12 cellular contexts compared by ENCODE assay signal in genomic region chr16:56632848-56633365, GRCh38. TPM values are rescaled to one million over a fixed set of nuclear protein-coding genes. Genes with fewer than 3 reads are reported as not detected.
DNase-seq lines count a peak whose midpoint lies in the region; ATAC-seq lines count a peak whose summit lies in the region.
"Had no signal": no experiment of that assay in that cellular context is flagged by ENCODE, and none has a peak within 500 bp of the region (broad histone marks: within the 10 kb centered on the region; RNA-seq: fewer than 3 reads in every experiment).

No MANE protein-coding gene starts in this region.

- H4K8ac ChIP-seq in trophoblast cell (ENCODE audit: low read depth, low read length): no peak overlapping the region

- H2BK5ac ChIP-seq in trophoblast cell (ENCODE audit: low read depth, low read length, poor library complexity): no peak overlapping the region

- no peaks in the 10 kb centered on the region for H3K79me1 ChIP-seq in trophoblast cell (ENCODE audit: low read length)

- no peak overlapping the region for H2BK12ac ChIP-seq in trophoblast cell (ENCODE audit: low read length)

- H3K4ac ChIP-seq in trophoblast cell (ENCODE audit: low read depth, low read length): no peak overlapping the region

- peak overlapping the region in 3 of 4 donors; percentile 46 to 66 (median 53) for H3K4me3 Mint-ChIP-seq in CD4-positive, CD25-positive, alpha-beta regulatory T cell
- H3K4me3 Mint-ChIP-seq in activated T-helper 17 cell treated with anti-CD3 and anti-CD28 coated beads, Interleukin-2, amount 50 U/mL, for 72 hours: peak overlapping the region; percentile 43

- H3K36me3 Mint-ChIP-seq in CD4-positive, CD25-positive, alpha-beta regulatory T cell: no peaks in the 10 kb centered on the region
- H3K36me3 Mint-ChIP-seq in activated T-helper 17 cell treated with anti-CD3 and anti-CD28 coated beads, Interleukin-2, amount 50 U/mL, for 72 hours (ENCODE audit: low read depth): no peaks in the 10 kb centered on the region

- DNase-seq in CD4-positive, CD25-positive, alpha-beta regulatory T cell: no peak
- DNase-seq in right cardiac atrium: peak in 1 of 3 donors; percentile 18
- DNase-seq in trophoblast cell: no peak
- DNase-seq in NCI-H2171 (lab: John Stamatoyannopoulos, UW): no peak
- DNase-seq: activated effector memory CD4-positive, alpha-beta T cell treated with anti-CD3 and anti-CD28 coated beads, Interleukin-2, amount 50 U/mL, for 16 hours; Karpas-422 had no signal

- H4K91ac ChIP-seq in trophoblast cell (ENCODE audit: low read depth, low read length): no peak overlapping the region

- H3K27ac ChIP-seq in CD4-positive, CD25-positive, alpha-beta regulatory T cell (ENCODE audit: insufficient read depth, low read length, poor library complexity, severe bottlenecking): no peak overlapping the region
- H3K27ac ChIP-seq in right cardiac atrium (ENCODE audit: low read length) (peak overlapping the region; percentile 30), trophoblast cell (ENCODE audit: low read depth, low read length) (no peak overlapping the region)

- H3K9me3 Mint-ChIP-seq in CD4-positive, CD25-positive, alpha-beta regulatory T cell: peaks cover 0 to 1% (median 0%) of the 10 kb centered on the region in 7 donors
- no peaks in the 10 kb centered on the region for H3K9me3 Mint-ChIP-seq in activated T-helper 17 cell treated with anti-CD3 and anti-CD28 coated beads, Interleukin-2, amount 50 U/mL, for 72 hours

- no peak overlapping the region for H2AK5ac ChIP-seq in trophoblast cell (ENCODE audit: low read length)

- intact Hi-C loops in right cardiac atrium (cut with DNase I): no loop called here

- H2AFZ ChIP-seq in trophoblast cell (ENCODE audit: insufficient read depth, low read length, poor library complexity): no peak overlapping the region

- no peaks in the 10 kb centered on the region for H3K36me3 ChIP-seq in CD4-positive, CD25-positive, alpha-beta regulatory T cell (ENCODE audit: control insufficient read depth, insufficient read depth, low read length)
- no peaks in the 10 kb centered on the region for H3K36me3 ChIP-seq in trophoblast cell (ENCODE audit: control insufficient read depth in 1 of 2, insufficient read depth in 2 of 2, low read length in 2 of 2)

- no peak overlapping the region for H3K27ac Mint-ChIP-seq in CD4-positive, CD25-positive, alpha-beta regulatory T cell
- no peak overlapping the region for H3K27ac Mint-ChIP-seq in activated T-helper 17 cell treated with anti-CD3 and anti-CD28 coated beads, Interleukin-2, amount 50 U/mL, for 72 hours

- H4K12ac ChIP-seq in trophoblast cell (ENCODE audit: low read depth, low read length): no peak overlapping the region

- H3K9me3 ChIP-seq in CD4-positive, CD25-positive, alpha-beta regulatory T cell (ENCODE audit: control insufficient read depth in 2 of 2, low read length in 2 of 2): no peaks in the 10 kb centered on the region
- H3K9me3 ChIP-seq in right cardiac atrium (ENCODE audit: control insufficient read depth, low read length): no peaks in the 10 kb centered on the region
- H3K9me3 ChIP-seq in trophoblast cell (ENCODE audit: insufficient read depth, low read depth, low read length): peaks cover 8% of the 10 kb centered on the region

- peak overlapping the region; percentile 58 for H3K4me2 ChIP-seq in trophoblast cell (ENCODE audit: low read length)

- ATAC-seq in CD4-positive, CD25-positive, alpha-beta regulatory T cell (ENCODE audit: low read depth in 2 of 2): no peak
- no peak for ATAC-seq in activated T-helper 17 cell treated with anti-CD3 and anti-CD28 coated beads, Interleukin-2, amount 50 U/mL, for 72 hours (replicated peaks)
- ATAC-seq in right cardiac atrium (peak; percentile 1 to 3), GM21723 (IDR thresholded peaks at IDR 0.05; ENCODE audit: unreplicated experiment) (no peak), GM21360 (IDR thresholded peaks at IDR 0.05; ENCODE audit: unreplicated experiment) (no peak), GM21515 (IDR thresholded peaks at IDR 0.05; ENCODE audit: unreplicated experiment) (no peak)

- H2BK120ac ChIP-seq in trophoblast cell (ENCODE audit: insufficient read depth, low read length, poor library complexity): no peak overlapping the region

- no peak overlapping the region for H3K14ac ChIP-seq in trophoblast cell (ENCODE audit: low read length)

- no peak overlapping the region for H3K23ac ChIP-seq in trophoblast cell (ENCODE audit: low read length)

- no peak overlapping the region for H3K9ac ChIP-seq in trophoblast cell (ENCODE audit: low read length)

- peaks cover 75% of the 10 kb centered on the region for H3K27me3 Mint-ChIP-seq in CD4-positive, CD25-positive, alpha-beta regulatory T cell
- H3K27me3 Mint-ChIP-seq in activated T-helper 17 cell treated with anti-CD3 and anti-CD28 coated beads, Interleukin-2, amount 50 U/mL, for 72 hours: peaks cover 59% of the 10 kb centered on the region

- no peak overlapping the region for H3K18ac ChIP-seq in trophoblast cell (ENCODE audit: low read length)

- H3K27me3 ChIP-seq in CD4-positive, CD25-positive, alpha-beta regulatory T cell (ENCODE audit: control insufficient read depth, insufficient read depth, low read length): peaks cover 29% of the 10 kb centered on the region
- no peaks in the 10 kb centered on the region for H3K27me3 ChIP-seq in right cardiac atrium (ENCODE audit: control insufficient read depth, insufficient read depth)
- H3K27me3 ChIP-seq in trophoblast cell (ENCODE audit: insufficient read depth, low read length): peaks cover 70% of the 10 kb centered on the region

- peaks cover 0 to 43% (median 19%) of the 10 kb centered on the region in 4 donors for H3K4me1 Mint-ChIP-seq in CD4-positive, CD25-positive, alpha-beta regulatory T cell
- H3K4me1 Mint-ChIP-seq in activated T-helper 17 cell treated with anti-CD3 and anti-CD28 coated beads, Interleukin-2, amount 50 U/mL, for 72 hours: peaks cover 9% of the 10 kb centered on the region

- H3K4me1 ChIP-seq in CD4-positive, CD25-positive, alpha-beta regulatory T cell (ENCODE audit: control insufficient read depth, insufficient read depth, low read length, poor library complexity, severe bottlenecking): peaks cover 19% of the 10 kb centered on the region
- H3K4me1 ChIP-seq in right cardiac atrium (ENCODE audit: control insufficient read depth, insufficient read depth, low read length): no peaks in the 10 kb centered on the region
- H3K4me1 ChIP-seq in trophoblast cell (ENCODE audit: control insufficient read depth in 1 of 2, insufficient read depth in 2 of 2, low read length in 2 of 2): peaks cover 3 to 11% of the 10 kb centered on the region in 2 experiments

- 51% methylated on average over 6 of the region's 6 CpGs for WGBS in right cardiac atrium
- WGBS in trophoblast cell (ENCODE audit: extremely low coverage, insufficient coverage, insufficient read length): no CpG with 5 or more reads among the region's 6 CpGs

- no peak overlapping the region for H3K4me3 ChIP-seq in CD4-positive, CD25-positive, alpha-beta regulatory T cell (ENCODE audit: low read depth, low read length)
- peak overlapping the region; percentile 41 for H3K4me3 ChIP-seq in right cardiac atrium (ENCODE audit: low read length)
- no peak overlapping the region for H3K4me3 ChIP-seq in trophoblast cell (ENCODE audit: low read depth, low read length)

- no peaks in the 10 kb centered on the region for H3K79me2 ChIP-seq in trophoblast cell (ENCODE audit: control insufficient read depth, insufficient read depth, low read length, poor library complexity)

RNA-seq across cellular contexts. Expression of gene MT1M, which starts 0.4 kb away (rescaled TPM):
- not detected for total RNA-seq in CD4-positive, CD25-positive, alpha-beta regulatory T cell
- polyA plus RNA-seq in CD4-positive, CD25-positive, alpha-beta regulatory T cell: not detected
- not detected for total RNA-seq in activated T-helper 17 cell treated with anti-CD3 and anti-CD28 coated beads, Interleukin-2, amount 50 U/mL, for 72 hours
- total RNA-seq in right cardiac atrium: 10 to 100 TPM in 1 of 4 donors, 1 to 10 TPM in 3; 3.0 to 26.7 (median 6.6) TPM
- 18.0 TPM for polyA plus RNA-seq in right cardiac atrium
- polyA plus RNA-seq in trophoblast cell (2013): 0.70 and 1.2 TPM in 2 replicates

RNA-seq across cellular contexts. Expression of gene MT1A, which starts 5.6 kb away (rescaled TPM):
- not detected for total RNA-seq in CD4-positive, CD25-positive, alpha-beta regulatory T cell
- not detected for polyA plus RNA-seq in CD4-positive, CD25-positive, alpha-beta regulatory T cell
- total RNA-seq in activated T-helper 17 cell treated with anti-CD3 and anti-CD28 coated beads, Interleukin-2, amount 50 U/mL, for 72 hours: 1 to 10 TPM; 1.5 to 6.5 TPM
- 10 to 100 TPM in 1 of 4 donors, 1 to 10 TPM in 3; 1.6 to 27.5 (median 6.0) TPM for total RNA-seq in right cardiac atrium
- polyA plus RNA-seq in right cardiac atrium: 73.4 TPM
- polyA plus RNA-seq in trophoblast cell (2013): 0.33 and 0.39 TPM in 2 replicates
- total RNA-seq: Daoy, kidney epithelial cell had no signal

RNA-seq across cellular contexts. Expression of gene MT1E, which starts 7.3 kb away (rescaled TPM):
- 10.4 TPM for total RNA-seq in CD4-positive, CD25-positive, alpha-beta regulatory T cell
- polyA plus RNA-seq in CD4-positive, CD25-positive, alpha-beta regulatory T cell: 10 to 100 TPM in 3 of 4 donors, 1 to 10 TPM in 1; 5.6 to 86.9 (median 24.7) TPM
- total RNA-seq in activated T-helper 17 cell treated with anti-CD3 and anti-CD28 coated beads, Interleukin-2, amount 50 U/mL, for 72 hours: under 1 TPM in 1 of 2 donors, not detected in 1; 0.53 TPM
- total RNA-seq in right cardiac atrium: 10 to 100 TPM; 58.7 to 88.4 (median 68.4) TPM
- polyA plus RNA-seq in right cardiac atrium: 129 TPM
- polyA plus RNA-seq in trophoblast cell (2013): 64.0 and 71.5 TPM in 2 replicates

RNA-seq across cellular contexts. Expression of gene MT1B, which starts 18.8 kb away (rescaled TPM):
- not detected for total RNA-seq in CD4-positive, CD25-positive, alpha-beta regulatory T cell
- not detected for polyA plus RNA-seq in CD4-positive, CD25-positive, alpha-beta regulatory T cell
- not detected for total RNA-seq in activated T-helper 17 cell treated with anti-CD3 and anti-CD28 coated beads, Interleukin-2, amount 50 U/mL, for 72 hours
- total RNA-seq in right cardiac atrium: not detected
- polyA plus RNA-seq in right cardiac atrium: not detected
- not detected in 2 replicates for polyA plus RNA-seq in trophoblast cell (2013)
- total RNA-seq: Daoy, kidney epithelial cell had no signal

RNA-seq across cellular contexts. Expression of gene MT2A, which starts 24.5 kb away (rescaled TPM):
- 110 TPM for total RNA-seq in CD4-positive, CD25-positive, alpha-beta regulatory T cell
- 100 to 1,000 TPM; 103 to 444 (median 261) TPM for polyA plus RNA-seq in CD4-positive, CD25-positive, alpha-beta regulatory T cell
- total RNA-seq in activated T-helper 17 cell treated with anti-CD3 and anti-CD28 coated beads, Interleukin-2, amount 50 U/mL, for 72 hours: 100 to 1,000 TPM in 1 of 2 donors, 10 to 100 TPM in 1; 25.6 to 114 TPM
- 100 to 1,000 TPM in 1 of 4 donors, 10 to 100 TPM in 3; 55.6 to 154 (median 83.4) TPM for total RNA-seq in right cardiac atrium
- 140 TPM for polyA plus RNA-seq in right cardiac atrium
- polyA plus RNA-seq in trophoblast cell (2013): 236 and 279 TPM in 2 replicates

Comparison
In these comparisons a context has a peak if more than half of its experiments do, and no peak if none do; other contexts are left out.
1. ATAC-seq: peak in right cardiac atrium (2 of 2); none in CD4-positive, CD25-positive, alpha-beta regulatory T cell (0 of 2), activated T-helper 17 cell treated with anti-CD3 and anti-CD28 coated beads, Interleukin-2, amount 50 U/mL, for 72 hours (single experiment), GM21723 (single experiment), GM21360 (single experiment) and GM21515 (single experiment).